19 cellular contexts compared by ENCODE assay signal in genomic region chr7:157556339-157556944, GRCh38.
DNase-seq lines count a peak whose midpoint lies in the region; ATAC-seq, FAIRE-seq and TF ChIP-seq lines count a peak whose summit lies in the region.
"Had no signal": no experiment of that assay in that cellular context is flagged by ENCODE, and none has a peak within 500 bp of the region (broad histone marks: within the 10 kb centered on the region; RNA-seq: fewer than 3 reads in every experiment).

No MANE protein-coding gene starts in this region.

- 98% methylated on average over 4 of the region's 4 CpGs for WGBS in right cardiac atrium
- 3% methylated on average over 4 of the region's 4 CpGs for WGBS in K562 (ENCODE audit: insufficient coverage, low coverage, missing lambda C conversion rate)

- no peak overlapping the region; the same call in 1 of the 2 replicates for H3K4me2 ChIP-seq in K562 (ENCODE audit: insufficient read depth, low read length)
- H3K4me2 ChIP-seq: BLaER1 treated with 17β-estradiol and CSF1 and Interleukin-3, amounts not matched to agents 10 nM and 100 nM had no signal

- BruUV-seq in K562 (replicated peaks; lab: Mats Ljungman, UMichigan): no TSS peak

- peak; percentile 6 for DNase-seq in left ventricle myocardium superior
- no peak for DNase-seq in right cardiac atrium
- no peak for DNase-seq in K562 (ENCODE audit: extremely low read depth in 1 of 4, low spot score in 3 of 4)
- DNase-seq in mesenteric fat pad (ENCODE audit: low spot score): peak; percentile 64
- no peak for DNase-seq in NCI-H1694 (lab: John Stamatoyannopoulos, UW)
- DNase-seq in NCI-H1436 treated with DMSO at 0.1 percent for 48 hours (lab: John Stamatoyannopoulos, UW): no peak
- no peak for DNase-seq in MG63
- DNase-seq: DMS79, Kasumi-1, NCI-H1930, NCI-H446, NCI-H69, RPMI8226, SIG-M5 had no signal

- H3K9me1 ChIP-seq in K562 (ENCODE audit: control insufficient read depth, insufficient read depth, low read length): no peaks in the 10 kb centered on the region

- H3K4me1 ChIP-seq in right cardiac atrium (ENCODE audit: control insufficient read depth, insufficient read depth, low read length) (no peaks in the 10 kb centered on the region), K562 (replicated peaks in 1 of 2; ENCODE audit: control insufficient read depth in 2 of 2, insufficient read depth in 2 of 2, low read length in 2 of 2) (peaks cover 0 to 12% of the 10 kb centered on the region in 2 experiments; a peak in 1 of 5 replicates)

- intact Hi-C loops in left ventricle myocardium superior (cut with micrococcal nuclease) (no loop called here), right cardiac atrium (cut with DNase I) (no loop called here), K562 (cut with micrococcal nuclease) (no loop called here)

- H3K4me3 ChIP-seq in right cardiac atrium (ENCODE audit: low read length) (no peak overlapping the region), K562 (no peak overlapping the region), MG63 (no peak overlapping the region)
- H3K4me3 ChIP-seq: A549; BLaER1 treated with 17β-estradiol and CSF1 and Interleukin-3, amounts not matched to agents 10 nM and 100 nM had no signal

- H3K9me3 ChIP-seq in right cardiac atrium (ENCODE audit: control insufficient read depth, low read length) (no peaks in the 10 kb centered on the region), K562 (replicated peaks; ENCODE audit: control insufficient read depth, insufficient read depth, low read depth, low read length) (peaks cover 9% of the 10 kb centered on the region; the same call in 1 of the 2 replicates), MG63 (no peaks in the 10 kb centered on the region)
- H3K9me3 ChIP-seq: A549; BLaER1 treated with 17β-estradiol and CSF1 and Interleukin-3, amounts not matched to agents 10 nM and 100 nM had no signal

- ATAC-seq in left ventricle myocardium superior (no peak), right cardiac atrium (no peak), K562 (no peak), HG03025 (IDR thresholded peaks at IDR 0.05; ENCODE audit: low FRiP score, unreplicated experiment) (no peak)
- ATAC-seq: A549, HCT116 had no signal

- H2AFZ ChIP-seq in K562 (ENCODE audit: low read depth, low read length): no peak overlapping the region

- CTCF ChIA-PET in K562 (lab: Yijun Ruan, JAX; ENCODE audit: low intra/inter-chr PET ratio): no interaction called here

- TF ChIP-seq CTCF in K562 (IDR thresholded peaks at IDR 0.05 in 2 of 3, conservative IDR thresholded peaks at IDR 0.05 in 1 of 3; ENCODE audit: insufficient read depth in 2 of 3, low read depth in 1 of 3, low read length in 3 of 3): no peak

- H3K79me2 ChIP-seq in K562 (ENCODE audit: control insufficient read depth, insufficient read depth, low read length): no peaks in the 10 kb centered on the region

- peaks cover 13% of the 10 kb centered on the region; the same call in 1 of the 2 replicates for H4K20me1 ChIP-seq in K562 (replicated peaks; ENCODE audit: control insufficient read depth, insufficient read depth, low read length)

- no peak overlapping the region for H3K9ac ChIP-seq in K562 (ENCODE audit: insufficient read depth in 1 of 2, low read depth in 2 of 2, low read length in 2 of 2)
- H3K9ac ChIP-seq: BLaER1 treated with 17β-estradiol and CSF1 and Interleukin-3, amounts not matched to agents 10 nM and 100 nM had no signal

- POLR2A ChIA-PET in K562 (lab: Yijun Ruan, JAX): no interaction called here

- TF ChIP-seq RAD21 in K562 (CRISPR knock-in tag; conservative IDR thresholded peaks at IDR 0.05 in 1 of 2, IDR thresholded peaks at IDR 0.05 in 1 of 2): no peak

- TF ChIP-seq EP300 in K562 (IDR thresholded peaks at IDR 0.05; ENCODE audit: low read length): no peak

- H3K36me3 ChIP-seq in K562 (ENCODE audit: control insufficient read depth, insufficient read depth, low read length) (no peaks in the 10 kb centered on the region), MG63 (no peaks in the 10 kb centered on the region)
- H3K36me3 ChIP-seq: BLaER1 treated with 17β-estradiol and CSF1 and Interleukin-3, amounts not matched to agents 10 nM and 100 nM had no signal

- in situ Hi-C loops in K562 (cut with MboI): no loop called here

- H3K27me3 ChIP-seq in right cardiac atrium (ENCODE audit: control insufficient read depth, insufficient read depth) (no peaks in the 10 kb centered on the region), K562 (ENCODE audit: control insufficient read depth in 2 of 2, insufficient read depth in 2 of 2, low read length in 2 of 2) (peaks cover 19 to 61% of the 10 kb centered on the region in 2 experiments; a peak in 4 of 5 replicates), MG63 (no peaks in the 10 kb centered on the region)

- FAIRE-seq in K562 (lab: Jason Lieb, UNC): peak; percentile 78
- FAIRE-seq: A549, D721Med had no signal

- H3K27ac ChIP-seq in right cardiac atrium (ENCODE audit: low read length) (no peak overlapping the region), K562 (ENCODE audit: extremely low read depth, low read depth, low read length) (no peak overlapping the region; the same call in 2 of the 3 replicates)
- H3K27ac ChIP-seq: BLaER1 treated with 17β-estradiol and CSF1 and Interleukin-3, amounts not matched to agents 10 nM and 100 nM had no signal

- TF ChIP-seq POLR2A in K562 (conservative IDR thresholded peaks at IDR 0.05): no peak

TF ChIP-seq in K562, 482 proteins besides CTCF, POLR2A, EP300 and RAD21:
- no peak for TF ChIP-seq ZBTB43 (CRISPR knock-in tag; IDR thresholded peaks at IDR 0.05)
- TF ChIP-seq CBFB (CRISPR knock-in tag; IDR thresholded peaks at IDR 0.05): no peak
- TF ChIP-seq STAG1 (CRISPR knock-in tag; IDR thresholded peaks at IDR 0.05; ENCODE audit: borderline replicate concordance): no peak
- TF ChIP-seq NFIC (IDR thresholded peaks at IDR 0.05): no peak
- no peak for TF ChIP-seq YY1 (IDR thresholded peaks at IDR 0.05; ENCODE audit: borderline replicate concordance in 1 of 3, control insufficient read depth in 1 of 3, extremely low read depth in 1 of 3, insufficient read depth in 3 of 3, insufficient read length in 1 of 3, insufficient replicate concordance in 2 of 3, low read depth in 1 of 3, low read length in 2 of 3)
- no peak for TF ChIP-seq CHD1 (IDR thresholded peaks at IDR 0.05; ENCODE audit: low read length)
- TF ChIP-seq ZNF124 (CRISPR knock-in tag; IDR thresholded peaks at IDR 0.05): no peak
- TF ChIP-seq TAF7 (tag; IDR thresholded peaks at IDR 0.05): no peak
- TF ChIP-seq SP2 (IDR thresholded peaks at IDR 0.05; ENCODE audit: extremely low read depth, low read depth, low read length, poor library complexity, severe bottlenecking): no peak
- no peak for TF ChIP-seq MAX (CRISPR knock-in tag; IDR thresholded peaks at IDR 0.05)
- no peak for TF ChIP-seq ARID2 (IDR thresholded peaks at IDR 0.05)

Comparison
In these comparisons a context has a peak if more than half of its experiments do, and no peak if none do; other contexts are left out.
1. DNase-seq: peak in left ventricle myocardium superior (single experiment) and mesenteric fat pad (single experiment); none in right cardiac atrium (0 of 3), K562 (0 of 4), NCI-H1694 (single experiment), NCI-H1436 treated with DMSO at 0.1 percent for 48 hours (single experiment) and MG63 (single experiment).